Comparison of ENCODE assay signal across 9 cellular contexts in genomic region chr11:35013514-35014191, GRCh38.
DNase-seq lines count a peak whose midpoint lies in the region; ATAC-seq, FAIRE-seq and TF ChIP-seq lines count a peak whose summit lies in the region.
"Had no signal": no experiment of that assay in that cellular context is flagged by ENCODE, and none has a peak within 500 bp of the region (broad histone marks: within the 10 kb centered on the region; RNA-seq: fewer than 3 reads in every experiment).

No MANE protein-coding gene starts in this region.

- H3F3A ChIP-seq in PC-3 (ENCODE audit: low read length, unreplicated experiment): peaks cover 4% of the 10 kb centered on the region

- peak; percentile 48 for DNase-seq in activated CD8-positive, alpha-beta T cell treated with anti-CD3 and anti-CD28 coated beads for 36 hours
- DNase-seq in osteocyte (ENCODE audit: extremely low spot score, unreplicated experiment) (no peak), SIG-M5 treated with dmso at 0.1 percent for 504 hours (lab: John Stamatoyannopoulos, UW; ENCODE audit: unreplicated experiment) (no peak), HUDEP-2 (lab: John Stamatoyannopoulos, UW; ENCODE audit: unreplicated experiment in 76 of 76) (no peak), HepG2 (ENCODE audit: low spot score) (no peak), PC-3 (no peak)

- in situ Hi-C loops in HepG2 (cut with HindIII; ENCODE audit: extremely low pct_ligation_motif_present, low pct_unique_long_range_greater_than_20kb): no loop called here

- no peak overlapping the region for H3K27ac ChIP-seq in HepG2 (ENCODE audit: extremely low read length, insufficient read depth, low read length)
- no peak overlapping the region for H3K27ac ChIP-seq in PC-3 (ENCODE audit: low read length)
- H3K27ac ChIP-seq: neutrophil had no signal

- FAIRE-seq in HepG2 (lab: Jason Lieb, UNC): no peak

- H2AFZ ChIP-seq in HepG2 (ENCODE audit: low read length) (no peak overlapping the region), PC-3 (ENCODE audit: low read length) (no peak overlapping the region)

- H3K4me1 ChIP-seq in HepG2 (ENCODE audit: insufficient read depth, low read length): peaks cover 28% of the 10 kb centered on the region
- H3K4me1 ChIP-seq in PC-3 (ENCODE audit: insufficient read depth, low read length): peaks cover 38% of the 10 kb centered on the region

- H3K4me1 Mint-ChIP-seq in activated CD8-positive, alpha-beta T cell treated with anti-CD3 and anti-CD28 coated beads for 36 hours (ENCODE audit: low read depth): peaks cover 47% of the 10 kb centered on the region
- H3K4me1 Mint-ChIP-seq in osteocyte (ENCODE audit: unreplicated experiment): peaks cover 43% of the 10 kb centered on the region

- no peaks in the 10 kb centered on the region for H3K9me3 Mint-ChIP-seq in activated CD8-positive, alpha-beta T cell treated with anti-CD3 and anti-CD28 coated beads for 36 hours
- no peaks in the 10 kb centered on the region for H3K9me3 Mint-ChIP-seq in osteocyte (ENCODE audit: unreplicated experiment)

- H3K36me3 ChIP-seq in HepG2 (replicated peaks in 1 of 2; ENCODE audit: control insufficient read depth in 1 of 2, insufficient read depth in 2 of 2, low read length in 2 of 2) (no peaks in the 10 kb centered on the region), PC-3 (ENCODE audit: low read depth, low read length) (no peaks in the 10 kb centered on the region)
- H3K36me3 ChIP-seq: neutrophil had no signal

- H3K79me2 ChIP-seq in HepG2 (ENCODE audit: insufficient read depth, low read length) (no peaks in the 10 kb centered on the region), PC-3 (ENCODE audit: low read length) (no peaks in the 10 kb centered on the region)

- CTCF ChIA-PET in activated CD8-positive, alpha-beta T cell treated with anti-CD3 and anti-CD28 coated beads for 36 hours (lab: Charles Lee): interaction anchor here (0.8 to 1.8 kb wide), 3 partner anchors 14 to 159 kb away, joined by 3 to 4 read pairs (median 3); no protein-coding TSS in a partner anchor
- CTCF ChIA-PET in HepG2 (lab: Yijun Ruan, JAX; ENCODE audit: low intra/inter-chr PET ratio, low total read pairs): no interaction called here
- CTCF ChIA-PET in PC-3 (lab: Charles Lee): no interaction called here

- no peak overlapping the region for H3K4me2 ChIP-seq in HepG2 (ENCODE audit: low read depth, low read length)
- H3K4me2 ChIP-seq in PC-3 (ENCODE audit: low read length): no peak overlapping the region

- no peaks in the 10 kb centered on the region for H3K9me3 ChIP-seq in HepG2 (ENCODE audit: low read length)
- no peaks in the 10 kb centered on the region for H3K9me3 ChIP-seq in PC-3 (ENCODE audit: low read length)
- H3K9me3 ChIP-seq: neutrophil had no signal

- BruUV-seq in HepG2 (replicated peaks; lab: Mats Ljungman, UMichigan) (no TSS peak), PC-3 (replicated peaks; lab: Mats Ljungman, UMichigan) (no TSS peak)

- peaks cover 2% of the 10 kb centered on the region for H3K27me3 Mint-ChIP-seq in activated CD8-positive, alpha-beta T cell treated with anti-CD3 and anti-CD28 coated beads for 36 hours
- H3K27me3 Mint-ChIP-seq in osteocyte (ENCODE audit: unreplicated experiment): no peaks in the 10 kb centered on the region

- no peak for TF ChIP-seq POLR2A in HepG2 (IDR thresholded peaks at IDR 0.05; ENCODE audit: insufficient read depth in 1 of 2, low read depth in 2 of 2, low read length in 2 of 2)

- peak overlapping the region; percentile 76 for H3K27ac Mint-ChIP-seq in activated CD8-positive, alpha-beta T cell treated with anti-CD3 and anti-CD28 coated beads for 36 hours
- peak overlapping the region; percentile 76 for H3K27ac Mint-ChIP-seq in osteocyte (ENCODE audit: unreplicated experiment)

- POLR2A ChIA-PET in activated CD8-positive, alpha-beta T cell treated with anti-CD3 and anti-CD28 coated beads for 36 hours (lab: Charles Lee): interaction anchor here (1.0 to 3.4 kb wide), 12 partner anchors 13 to 225 kb away, joined by 3 to 16 read pairs (median 4); partner anchors contain the start of gene CD44
- POLR2A ChIA-PET in HepG2 (lab: Yijun Ruan, JAX): no interaction called here
- POLR2A ChIA-PET in PC-3 (lab: Charles Lee; ENCODE audit: unreplicated experiment): no interaction called here

- H3K9me2 ChIP-seq in PC-3 (replicated peaks; ENCODE audit: low read length): no peaks in the 10 kb centered on the region

- ATAC-seq in GM18870 (IDR thresholded peaks at IDR 0.05; ENCODE audit: unreplicated experiment) (peak; percentile 32), HG02885 (IDR thresholded peaks at IDR 0.05; ENCODE audit: poor library complexity, unreplicated experiment) (peak; percentile 42), HepG2 (no peak), PC-3 (no peak)
- peak; percentile 70 for ATAC-seq in activated CD8-positive, alpha-beta T cell treated with anti-CD3 and anti-CD28 coated beads for 36 hours

- TF ChIP-seq RAD21 in HepG2 (CRISPR knock-in tag; IDR thresholded peaks at IDR 0.05): no peak

- TF ChIP-seq CTCF in activated CD8-positive, alpha-beta T cell treated with anti-CD3 and anti-CD28 coated beads for 36 hours (IDR thresholded peaks at IDR 0.05): no peak
- TF ChIP-seq CTCF in osteocyte (IDR thresholded peaks at IDR 0.05) (no peak), HepG2 (CRISPR knock-in tag; IDR thresholded peaks at IDR 0.05) (no peak), PC-3 (conservative IDR thresholded peaks at IDR 0.05; ENCODE audit: low read depth, low read length) (no peak)

- H4K20me1 ChIP-seq in HepG2 (ENCODE audit: insufficient read depth, low read length): no peaks in the 10 kb centered on the region
- no peaks in the 10 kb centered on the region for H4K20me1 ChIP-seq in PC-3 (ENCODE audit: low read length)

- no peaks in the 10 kb centered on the region for H3K27me3 ChIP-seq in HepG2 (ENCODE audit: control insufficient read depth in 1 of 2, insufficient read depth in 2 of 2, low read length in 2 of 2)
- H3K27me3 ChIP-seq in PC-3 (ENCODE audit: low read length): no peaks in the 10 kb centered on the region
- H3K27me3 ChIP-seq: neutrophil had no signal

- intact Hi-C loops in activated CD8-positive, alpha-beta T cell treated with anti-CD3 and anti-CD28 coated beads for 36 hours (cut with micrococcal nuclease): loop anchor here (2.0 to 5.0 kb wide), 3 partner anchors 27 to 154 kb away; no protein-coding TSS in a partner anchor
- intact Hi-C loops in HepG2 (cut with micrococcal nuclease; ENCODE audit: unreplicated experiment): no loop called here
- intact Hi-C loops in PC-3 (cut with micrococcal nuclease): no loop called here

- no peaks in the 10 kb centered on the region for H3K36me3 Mint-ChIP-seq in activated CD8-positive, alpha-beta T cell treated with anti-CD3 and anti-CD28 coated beads for 36 hours (ENCODE audit: low read depth)
- H3K36me3 Mint-ChIP-seq in osteocyte (ENCODE audit: unreplicated experiment): no peaks in the 10 kb centered on the region

- H3K9ac ChIP-seq in HepG2 (ENCODE audit: insufficient read depth, low read depth, low read length): no peak overlapping the region
- no peak overlapping the region for H3K9ac ChIP-seq in PC-3 (ENCODE audit: low read length)

- peak overlapping the region; percentile 13 for H3K4me3 Mint-ChIP-seq in activated CD8-positive, alpha-beta T cell treated with anti-CD3 and anti-CD28 coated beads for 36 hours
- H3K4me3 Mint-ChIP-seq in osteocyte (ENCODE audit: unreplicated experiment): no peak overlapping the region

- 33% methylated on average over 3 of the region's 3 CpGs for WGBS in HepG2 (ENCODE audit: low lambda C conversion rate)

- TF ChIP-seq EP300 in HepG2 (IDR thresholded peaks at IDR 0.05; ENCODE audit: low read depth in 2 of 2, low read length in 2 of 2) (no peak), HepG2 (CRISPR knock-in tag; IDR thresholded peaks at IDR 0.05; ENCODE audit: borderline replicate concordance) (no peak)

- H3K4me3 ChIP-seq in HepG2 (replicated peaks in 1 of 3; ENCODE audit: insufficient read depth in 1 of 3, low read depth in 2 of 3, low read length in 3 of 3) (no peak overlapping the region), PC-3 (ENCODE audit: low read length) (no peak overlapping the region)

TF ChIP-seq in HepG2, 621 proteins besides CTCF, POLR2A, EP300 and RAD21:
- TF ChIP-seq ZNF124 (CRISPR knock-in tag; IDR thresholded peaks at IDR 0.05) (no peak), ZBTB8A (CRISPR knock-in tag; IDR thresholded peaks at IDR 0.05; ENCODE audit: borderline replicate concordance, low read depth) (no peak), ELF3 (CRISPR knock-in tag; IDR thresholded peaks at IDR 0.05) (no peak), HNF1B (CRISPR knock-in tag; IDR thresholded peaks at IDR 0.05) (no peak), PCBP1 (IDR thresholded peaks at IDR 0.05; ENCODE audit: borderline replicate concordance, low read depth, low read length) (no peak), HCFC1 (IDR thresholded peaks at IDR 0.05; ENCODE audit: low read depth, low read length) (no peak), KDM1A (CRISPR knock-in tag; IDR thresholded peaks at IDR 0.05) (no peak), ZBTB2 (CRISPR knock-in tag; IDR thresholded peaks at IDR 0.05; ENCODE audit: low read depth) (no peak), ATM (IDR thresholded peaks at IDR 0.05; ENCODE audit: borderline replicate concordance) (no peak), ZBTB3 (CRISPR knock-in tag; IDR thresholded peaks at IDR 0.05; ENCODE audit: borderline replicate concordance, low read depth) (no peak), FIP1L1 (IDR thresholded peaks at IDR 0.05; ENCODE audit: borderline replicate concordance, insufficient read depth, low read depth, low read length) (no peak)

Comparison
In these comparisons a context has a peak if more than half of its experiments do, and no peak if none do; other contexts are left out.
1. ATAC-seq: peak in GM18870 (single experiment), HG02885 (single experiment) and activated CD8-positive, alpha-beta T cell treated with anti-CD3 and anti-CD28 coated beads for 36 hours (single experiment); none in HepG2 (single experiment) and PC-3 (single experiment).